Comparison of ENCODE assay signal across 12 cellular contexts in genomic region chr4:168421671-168422070, GRCh38. TPM values are rescaled to one million over a fixed set of nuclear protein-coding genes. Genes with fewer than 3 reads are reported as not detected.
DNase-seq lines count a peak whose midpoint lies in the region; ATAC-seq and TF ChIP-seq lines count a peak whose summit lies in the region.
"Had no signal": no experiment of that assay in that cellular context is flagged by ENCODE, and none has a peak within 500 bp of the region (broad histone marks: within the 10 kb centered on the region; RNA-seq: fewer than 3 reads in every experiment).

No MANE protein-coding gene starts in this region.

- no peaks in the 10 kb centered on the region for H3K27me3 ChIP-seq in right cardiac atrium (ENCODE audit: control insufficient read depth, insufficient read depth)
- H3K27me3 ChIP-seq in upper lobe of right lung: no peaks in the 10 kb centered on the region
- H3K27me3 ChIP-seq: BLaER1 treated with 17β-estradiol and CSF1 and Interleukin-3, amounts not matched to agents 10 nM and 100 nM; thyroid gland had no signal

- ATAC-seq in right cardiac atrium (peak; percentile 41 to 93), Right ventricle myocardium superior (ENCODE audit: poor library complexity) (no peak), upper lobe of right lung (peak; percentile 48)

- no peak for DNase-seq in right cardiac atrium
- DNase-seq in Right ventricle myocardium superior: no peak
- peak; percentile 4 for DNase-seq in SW480 (ENCODE audit: low spot score)
- DNase-seq in fibroblast of the aortic adventitia (ENCODE audit: low read depth): peak; percentile 27
- no peak for DNase-seq in upper lobe of right lung
- DNase-seq in nephron progenitor cell: no peak
- no peak for DNase-seq in SHP77 treated with DMSO at 0.1 percent for 48 hours (lab: John Stamatoyannopoulos, UW)
- no peak for DNase-seq in NCI-H1105 (lab: John Stamatoyannopoulos, UW)
- DNase-seq: thyroid gland had no signal

- no peaks in the 10 kb centered on the region for H3K9me3 Mint-ChIP-seq in nephron progenitor cell

- H3K4me1 Mint-ChIP-seq in nephron progenitor cell: peaks cover 4% of the 10 kb centered on the region

- no peaks in the 10 kb centered on the region for H3K4me1 ChIP-seq in right cardiac atrium (ENCODE audit: control insufficient read depth, insufficient read depth, low read length)
- H3K4me1 ChIP-seq in upper lobe of right lung: no peaks in the 10 kb centered on the region
- H3K4me1 ChIP-seq: BLaER1 treated with 17β-estradiol and CSF1 and Interleukin-3, amounts not matched to agents 10 nM and 100 nM; thyroid gland had no signal

- intact Hi-C loops in right cardiac atrium (cut with DNase I) (no loop called here), Right ventricle myocardium superior (cut with DNase I) (no loop called here), upper lobe of right lung (cut with DNase I) (no loop called here)

- TF ChIP-seq CTCF in fibroblast of the aortic adventitia (IDR thresholded peaks at IDR 0.05; ENCODE audit: insufficient read depth, low read length) (no peak), upper lobe of right lung (IDR thresholded peaks at IDR 0.05) (no peak), nephron progenitor cell (IDR thresholded peaks at IDR 0.05) (no peak)

- no peak overlapping the region for H3K27ac Mint-ChIP-seq in nephron progenitor cell

- H3K36me3 Mint-ChIP-seq in nephron progenitor cell (ENCODE audit: low read depth): no peaks in the 10 kb centered on the region

- H3K4me3 Mint-ChIP-seq in nephron progenitor cell: no peak overlapping the region

- H3K36me3 ChIP-seq in upper lobe of right lung: peaks cover 35% of the 10 kb centered on the region

- H3K27ac ChIP-seq in right cardiac atrium (ENCODE audit: low read length) (no peak overlapping the region), upper lobe of right lung (no peak overlapping the region)
- H3K27ac ChIP-seq: BLaER1 treated with 17β-estradiol and CSF1 and Interleukin-3, amounts not matched to agents 10 nM and 100 nM; coronary artery; thyroid gland; VCaP had no signal

- WGBS in right cardiac atrium: 64% methylated on average over 7 of the region's 7 CpGs

- H3K9me3 ChIP-seq in right cardiac atrium (ENCODE audit: control insufficient read depth, low read length) (no peaks in the 10 kb centered on the region), upper lobe of right lung (no peaks in the 10 kb centered on the region)
- H3K9me3 ChIP-seq: BLaER1 treated with 17β-estradiol and CSF1 and Interleukin-3, amounts not matched to agents 10 nM and 100 nM; thyroid gland had no signal

- H3K27me3 Mint-ChIP-seq in nephron progenitor cell (ENCODE audit: low read depth, poor library complexity): peaks cover 6% of the 10 kb centered on the region

- H3K4me3 ChIP-seq in right cardiac atrium (ENCODE audit: low read length) (no peak overlapping the region), fibroblast of the aortic adventitia (ENCODE audit: low read depth, low read length) (no peak overlapping the region), upper lobe of right lung (no peak overlapping the region)
- H3K4me3 ChIP-seq: BLaER1 treated with 17β-estradiol and CSF1 and Interleukin-3, amounts not matched to agents 10 nM and 100 nM; coronary artery; thyroid gland had no signal

RNA-seq across cellular contexts. Expression of gene DDX60L, which starts 58.6 kb away (rescaled TPM):
- total RNA-seq in right cardiac atrium: 10 to 100 TPM in 1 of 4 donors, 1 to 10 TPM in 3; 8.2 to 10.5 (median 8.8) TPM
- 6.1 TPM for polyA plus RNA-seq in right cardiac atrium
- 8.5 TPM for total RNA-seq in Right ventricle myocardium superior
- total RNA-seq in fibroblast of the aortic adventitia (ENCODE audit: low replicate concordance): 25.0 and 51.8 TPM in 2 replicates
- total RNA-seq in upper lobe of right lung: 48.0 TPM

Comparison
In these comparisons a context has a peak if more than half of its experiments do, and no peak if none do; other contexts are left out.
1. DNase-seq: peak in SW480 (single experiment) and fibroblast of the aortic adventitia (single experiment); none in right cardiac atrium (0 of 3), Right ventricle myocardium superior (single experiment), upper lobe of right lung (single experiment), nephron progenitor cell (single experiment), SHP77 treated with DMSO at 0.1 percent for 48 hours (single experiment) and NCI-H1105 (single experiment).